Comparison of ENCODE assay signal across 11 cellular contexts in the genomic region with DNA sequence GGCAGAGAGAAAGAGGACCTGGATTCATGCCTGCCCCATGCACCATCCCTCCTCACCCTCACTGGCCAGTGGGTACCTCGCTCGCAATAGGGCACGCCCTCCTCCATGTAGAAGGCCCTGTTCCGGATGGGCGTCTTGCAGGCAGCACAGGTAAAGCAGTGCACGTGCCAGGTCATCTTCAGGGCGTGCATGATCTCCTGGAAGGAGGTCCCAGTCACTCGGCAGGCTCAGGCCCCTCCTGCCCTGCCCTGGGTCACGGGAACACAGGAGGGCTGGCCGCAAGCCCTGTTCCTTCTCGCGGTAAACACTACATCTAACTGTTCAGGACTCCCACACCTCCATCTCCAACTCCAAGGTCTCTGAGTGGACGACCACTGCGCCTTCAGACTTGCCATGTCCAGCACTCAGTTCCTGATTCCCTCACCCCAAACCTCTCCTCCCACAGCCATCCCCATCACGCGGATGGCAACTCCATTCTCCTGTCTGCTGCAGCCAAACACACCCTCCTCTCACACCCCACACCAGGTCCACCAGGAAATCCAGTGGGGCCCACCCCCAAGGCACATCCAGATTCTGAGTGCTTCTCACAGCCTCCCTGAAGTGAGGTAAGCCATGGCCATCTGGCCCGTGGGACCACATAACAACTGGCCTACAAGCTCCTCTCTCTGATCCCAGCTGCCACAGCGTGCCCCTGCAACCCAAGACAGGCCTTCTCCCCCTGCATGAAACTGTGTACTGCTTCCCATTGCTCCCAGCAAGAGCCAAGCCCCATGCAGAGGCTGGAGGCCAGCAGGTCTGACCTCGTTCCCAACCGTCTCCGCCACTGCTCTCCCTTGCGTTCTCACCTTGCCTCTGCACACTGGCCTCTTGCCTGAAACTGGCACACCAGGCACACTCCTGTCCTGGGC. TPM values are rescaled to one million over a fixed set of nuclear protein-coding genes. Genes with fewer than 3 reads are reported as not detected.
DNase-seq lines count a peak whose midpoint lies in the region; TF ChIP-seq lines count a peak whose summit lies in the region.
"Had no signal": no experiment of that assay in that cellular context is flagged by ENCODE, and none has a peak within 500 bp of the region (broad histone marks: within the 10 kb centered on the region; RNA-seq: fewer than 3 reads in every experiment).

No MANE protein-coding gene starts in this region.

- intact Hi-C loops in testis (cut with DNase I; ENCODE audit: low total_unique reads), result no loop called here

- WGBS in testis, 2 donors, result 71 to 74% methylated on average over 22 of the region's 22 CpGs

- H3K4me1 ChIP-seq in skeletal muscle tissue (ENCODE audit: control insufficient read depth in 3 of 3, insufficient read depth in 3 of 3, low read length in 3 of 3) (peaks cover 34 to 46% (median 42%) of the 10 kb centered on the region in 3 donors), testis (peaks cover 16% of the 10 kb centered on the region)

- DNase-seq in NCI-H82 (lab: John Stamatoyannopoulos, UW) (peak; percentile 75), NCI-H82 treated with DMSO at 0.1 percent for 48 hours (lab: John Stamatoyannopoulos, UW; ENCODE audit: unreplicated experiment) (no peak), choroid plexus epithelial cell (ENCODE audit: low read depth) (peak; percentile 50), HUDEP-2 (lab: John Stamatoyannopoulos, UW; ENCODE audit: unreplicated experiment in 76 of 76) (no peak), testis (no peak)
- DNase-seq: activated CD4-positive, CD25-positive, alpha-beta regulatory T cell treated with anti-CD3 and anti-CD28 coated beads, Interleukin-2, amount 50 U/mL, for 72 hours; MG63; NCI-H2227 treated with DMSO at 0.1 percent for 48 hours; thyroid gland had no signal

- no peak for TF ChIP-seq POLR2A in testis (IDR thresholded peaks at IDR 0.05)

- H3K36me3 ChIP-seq in skeletal muscle tissue (ENCODE audit: control insufficient read depth in 3 of 3, insufficient read depth in 3 of 3, low read length in 3 of 3) (peaks cover 35 to 42% (median 41%) of the 10 kb centered on the region in 3 donors), testis (ENCODE audit: low read depth, missing control alignments) (no peaks in the 10 kb centered on the region)

- peak overlapping the region in 1 of 3 donors; percentile 75 for H3K9ac ChIP-seq in skeletal muscle tissue (ENCODE audit: low read depth in 1 of 3, low read length in 3 of 3)

- H3K27ac ChIP-seq in skeletal muscle tissue (ENCODE audit: low read depth, low read length), result peak overlapping the region; percentile 12
- no peak overlapping the region for H3K27ac ChIP-seq in testis
- H3K27ac ChIP-seq: 22Rv1, thyroid gland had no signal

- H3K4me3 ChIP-seq in choroid plexus epithelial cell (ENCODE audit: low read depth, low read length) (no peak overlapping the region), skeletal muscle tissue (ENCODE audit: low read length in 3 of 3) (peak overlapping the region in 2 of 3 donors; percentile 6 to 9), testis (no peak overlapping the region)
- H3K4me3 ChIP-seq: MG63, thyroid gland had no signal

- no peaks in the 10 kb centered on the region for H3K27me3 ChIP-seq in skeletal muscle tissue (ENCODE audit: control insufficient read depth in 3 of 3, insufficient read depth in 3 of 3, low read length in 3 of 3)
- H3K27me3 ChIP-seq in testis, result no peaks in the 10 kb centered on the region
- H3K27me3 ChIP-seq: MG63, thyroid gland had no signal

- H3K9me3 ChIP-seq in skeletal muscle tissue (ENCODE audit: control insufficient read depth in 3 of 3, low read length in 3 of 3) (no peaks in the 10 kb centered on the region), testis (no peaks in the 10 kb centered on the region)
- H3K9me3 ChIP-seq: MG63, thyroid gland had no signal

- TF ChIP-seq CTCF in choroid plexus epithelial cell (conservative IDR thresholded peaks at IDR 0.05; ENCODE audit: low read depth, low read length), result no peak
- TF ChIP-seq CTCF in testis (IDR thresholded peaks at IDR 0.05), result no peak

RNA-seq across cellular contexts. Expression of gene DBN1, which starts 10.8 kb away (rescaled TPM):
- total RNA-seq in skeletal muscle tissue (108 TPM), testis (10 to 100 TPM; 69.6 to 83.1 TPM)
- polyA plus RNA-seq in testis (ENCODE audit: insufficient read depth, low read depth, low replicate concordance), result 50.5 TPM

RNA-seq across cellular contexts. Expression of gene PDLIM7, which starts 13.2 kb away (rescaled TPM):
- total RNA-seq in skeletal muscle tissue (44.9 TPM), testis (100 to 1,000 TPM in 1 of 2 donors, 10 to 100 TPM in 1; 90.5 to 118 TPM)
- polyA plus RNA-seq in testis (ENCODE audit: insufficient read depth, low read depth, low replicate concordance), result 72.2 TPM

RNA-seq across cellular contexts. Expression of gene DOK3, which starts 25.4 kb away (rescaled TPM):
- total RNA-seq in skeletal muscle tissue (5.7 TPM), testis (10 to 100 TPM; 10.7 to 18.7 TPM)
- polyA plus RNA-seq in testis (ENCODE audit: insufficient read depth, low read depth, low replicate concordance), result 10.4 TPM

RNA-seq across cellular contexts. Expression of gene DDX41, which starts 32.5 kb away (rescaled TPM):
- total RNA-seq in skeletal muscle tissue, result 33.9 TPM
- 100 to 1,000 TPM; 193 to 197 TPM for total RNA-seq in testis
- 99.1 TPM for polyA plus RNA-seq in testis (ENCODE audit: insufficient read depth, low read depth, low replicate concordance)

RNA-seq across cellular contexts. Expression of gene PRR7, which starts 37.6 kb away (rescaled TPM):
- total RNA-seq in skeletal muscle tissue (0.52 TPM), testis (10 to 100 TPM; 19.9 to 23.2 TPM)
- 2.8 TPM for polyA plus RNA-seq in testis (ENCODE audit: insufficient read depth, low read depth, low replicate concordance)

Comparison
In these comparisons a context has a peak if more than half of its experiments do, and no peak if none do; other contexts are left out.
1. DNase-seq: peak in NCI-H82 (single experiment) and choroid plexus epithelial cell (single experiment); none in NCI-H82 treated with DMSO at 0.1 percent for 48 hours (single experiment), HUDEP-2 (0 of 76) and testis (single experiment).
2. H3K4me3 ChIP-seq: peak in skeletal muscle tissue (2 of 3); none in choroid plexus epithelial cell (single experiment) and testis (0 of 2).